Comparison of ENCODE assay signal across 8 cellular contexts in genomic region chr12:112116232-112117060, GRCh38. TPM values are rescaled to one million over a fixed set of nuclear protein-coding genes. Genes with fewer than 3 reads are reported as not detected.
A peak's percentile ranks its signal among the peaks of the same experiment; 100 is the strongest.
DNase-seq lines count a peak whose midpoint lies in the region; ATAC-seq lines count a peak whose summit lies in the region.

No MANE protein-coding gene starts in this region.

- intact Hi-C loops in left ventricle myocardium superior (cut with micrococcal nuclease) (no loop called here), posterior cingulate gyrus (cut with DNase I) (loop anchor here (5.0 kb wide), 1 partner anchor 66 kb away; no protein-coding TSS in a partner anchor)

- CTCF ChIA-PET in activated naive CD4-positive, alpha-beta T cell treated with anti-CD3 and anti-CD28 coated beads, Interleukin-2, amount 10 ng/mL, durations not matched to agents 7 days and 5 days (lab: Charles Lee): interaction anchor here (0.9 kb wide), 1 partner anchor 14 kb away, joined by 3 read pairs; no protein-coding TSS in a partner anchor

- H3K4me1 Mint-ChIP-seq in activated naive CD4-positive, alpha-beta T cell treated with anti-CD3 and anti-CD28 coated beads, Interleukin-2, amount 10 ng/mL, durations not matched to agents 7 days and 5 days: peaks cover 22% of the 10 kb centered on the region
- H3K4me1 Mint-ChIP-seq in activated naive CD8-positive, alpha-beta T cell treated with anti-CD3 and anti-CD28 coated beads, Interleukin-2, amount 50 U/mL, for 24 hours: peaks cover 22% of the 10 kb centered on the region

- H3K27ac Mint-ChIP-seq in activated naive CD4-positive, alpha-beta T cell treated with anti-CD3 and anti-CD28 coated beads, Interleukin-2, amount 10 ng/mL, durations not matched to agents 7 days and 5 days: peak overlapping the region; percentile 9
- no peak overlapping the region for H3K27ac Mint-ChIP-seq in activated naive CD8-positive, alpha-beta T cell treated with anti-CD3 and anti-CD28 coated beads, Interleukin-2, amount 50 U/mL, for 24 hours

- no peaks in the 10 kb centered on the region for H3K9me3 Mint-ChIP-seq in activated naive CD4-positive, alpha-beta T cell treated with anti-CD3 and anti-CD28 coated beads, Interleukin-2, amount 10 ng/mL, durations not matched to agents 7 days and 5 days
- H3K9me3 Mint-ChIP-seq in activated naive CD8-positive, alpha-beta T cell treated with anti-CD3 and anti-CD28 coated beads, Interleukin-2, amount 50 U/mL, for 24 hours: no peaks in the 10 kb centered on the region

- peaks cover 29% of the 10 kb centered on the region for H3K27me3 Mint-ChIP-seq in activated naive CD4-positive, alpha-beta T cell treated with anti-CD3 and anti-CD28 coated beads, Interleukin-2, amount 10 ng/mL, durations not matched to agents 7 days and 5 days
- H3K27me3 Mint-ChIP-seq in activated naive CD8-positive, alpha-beta T cell treated with anti-CD3 and anti-CD28 coated beads, Interleukin-2, amount 50 U/mL, for 24 hours: no peaks in the 10 kb centered on the region

- no peaks in the 10 kb centered on the region for H3K36me3 Mint-ChIP-seq in activated naive CD4-positive, alpha-beta T cell treated with anti-CD3 and anti-CD28 coated beads, Interleukin-2, amount 10 ng/mL, durations not matched to agents 7 days and 5 days
- H3K36me3 Mint-ChIP-seq in activated naive CD8-positive, alpha-beta T cell treated with anti-CD3 and anti-CD28 coated beads, Interleukin-2, amount 50 U/mL, for 24 hours (ENCODE audit: low read depth): no peaks in the 10 kb centered on the region

- ATAC-seq in activated naive CD8-positive, alpha-beta T cell treated with anti-CD3 and anti-CD28 coated beads, Interleukin-2, amount 50 U/mL, for 24 hours: peak; percentile 47
- ATAC-seq in left ventricle myocardium superior (peak; percentile 97), GM19455 (IDR thresholded peaks at IDR 0.05; ENCODE audit: unreplicated experiment) (no peak)

- DNase-seq in activated naive CD4-positive, alpha-beta T cell treated with anti-CD3 and anti-CD28 coated beads, Interleukin-2, amount 10 ng/mL, durations not matched to agents 7 days and 5 days: peak; percentile 47
- DNase-seq in activated naive CD4-positive, alpha-beta T cell treated with anti-CD3 and anti-CD28 coated beads, Interleukin-2, amount 50 U/mL, for 16 hours: no peak
- DNase-seq in NCI-H460 (ENCODE audit: extremely low read depth, low read depth) (peak; percentile 56), left ventricle myocardium superior (peak; percentile 79), posterior cingulate gyrus (peak; percentile 69 to 97 (median 80))
- DNase-seq in activated naive CD8-positive, alpha-beta T cell treated with anti-CD3 and anti-CD28 coated beads, Interleukin-2, amount 50 U/mL, for 24 hours: peak; percentile 18
- DNase-seq in central memory CD4-positive, alpha-beta T cell: no peak

- H3K4me3 Mint-ChIP-seq in activated naive CD4-positive, alpha-beta T cell treated with anti-CD3 and anti-CD28 coated beads, Interleukin-2, amount 10 ng/mL, durations not matched to agents 7 days and 5 days: no peak overlapping the region
- no peak overlapping the region for H3K4me3 Mint-ChIP-seq in activated naive CD8-positive, alpha-beta T cell treated with anti-CD3 and anti-CD28 coated beads, Interleukin-2, amount 50 U/mL, for 24 hours

RNA-seq across cellular contexts. Expression of gene NAA25, which starts 7.9 kb away (rescaled TPM):
- 33.6 and 42.7 TPM in 2 replicates for total RNA-seq in NCI-H460 (2014; rRNA removed; shearing (Covaris generic))
- 31.1 and 58.0 TPM in 2 replicates for polyA plus RNA-seq in NCI-H460 (2014; cell fraction: nucleus; rRNA removed)
- 17.8 TPM for total RNA-seq in left ventricle myocardium superior

RNA-seq across cellular contexts. Expression of gene TRAFD1, which starts 8.9 kb away (rescaled TPM):
- total RNA-seq in NCI-H460 (2014; rRNA removed; shearing (Covaris generic)): 14.8 and 16.4 TPM in 2 replicates
- polyA plus RNA-seq in NCI-H460 (2014; cell fraction: nucleus; rRNA removed): 12.3 and 17.6 TPM in 2 replicates
- 18.7 TPM for total RNA-seq in left ventricle myocardium superior

Comparison
In these comparisons a context has a peak if more than half of its experiments do, and no peak if none do; other contexts are left out.
1. DNase-seq: peak in activated naive CD4-positive, alpha-beta T cell treated with anti-CD3 and anti-CD28 coated beads, Interleukin-2, amount 10 ng/mL, durations not matched to agents 7 days and 5 days (single experiment), NCI-H460 (single experiment), activated naive CD8-positive, alpha-beta T cell treated with anti-CD3 and anti-CD28 coated beads, Interleukin-2, amount 50 U/mL, for 24 hours (single experiment), left ventricle myocardium superior (single experiment) and posterior cingulate gyrus (10 of 10); none in activated naive CD4-positive, alpha-beta T cell treated with anti-CD3 and anti-CD28 coated beads, Interleukin-2, amount 50 U/mL, for 16 hours (single experiment) and central memory CD4-positive, alpha-beta T cell (single experiment).